Comparison of ENCODE assay signal across 16 cellular contexts in the genomic region with DNA sequence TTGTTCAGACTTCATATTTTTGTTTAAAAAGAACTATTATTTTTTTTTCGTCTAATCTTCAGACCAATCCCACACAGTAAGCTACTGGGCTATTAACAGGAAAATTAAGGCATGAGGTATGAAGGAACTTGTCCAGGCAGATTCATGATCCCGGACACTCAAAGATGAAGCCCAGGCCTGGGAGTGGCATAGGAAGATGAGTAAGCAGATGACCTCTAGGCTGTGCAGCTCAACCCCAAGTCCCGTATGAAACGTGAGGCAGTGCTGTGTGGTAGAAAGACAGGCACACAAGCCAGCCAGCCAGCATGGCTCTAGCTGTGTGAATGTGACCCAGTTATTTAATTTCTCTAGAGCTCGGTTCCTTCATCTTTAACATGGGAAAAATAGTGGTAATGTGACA.
"Had no signal": no experiment of that assay in that cellular context is flagged by ENCODE, and none has a peak within 500 bp of the region (broad histone marks: within the 10 kb centered on the region; RNA-seq: fewer than 3 reads in every experiment).

No MANE protein-coding gene starts in this region.

- H3K4me2 ChIP-seq: hepatocyte had no signal

- DNase-seq: activated CD4-positive, alpha-beta T cell treated with anti-CD3 and anti-CD28 coated beads, Interleukin-2, amount 50 U/mL, for 1 hour; activated CD8-positive, alpha-beta memory T cell treated with anti-CD3 and anti-CD28 coated beads, Interleukin-2, amount 50 U/mL, for 4 hours; activated naive CD4-positive, alpha-beta T cell treated with anti-CD3 and anti-CD28 coated beads for 36 hours; activated T-cell treated with anti-CD3 and anti-CD28 coated beads, Interleukin-2, amount 50 U/mL, for 4 hours; aorta; brain microvascular endothelial cell; esophagus squamous epithelium; foreskin fibroblast; lower lobe of right lung; sigmoid colon; stimulated activated CD4-positive, alpha-beta T cell treated with anti-CD3 and anti-CD28 coated beads, Interleukin-12 subunit alpha, Interleukin-12 subunit beta, amount 100 ng/mL, for 4 hours; stimulated activated CD4-positive, alpha-beta T cell treated with anti-CD3 and anti-CD28 coated beads, Interleukin-2, amount 100 ng/mL, for 24 hours; uterus had no signal

- H3K4me3 ChIP-seq: coronary artery, esophagus squamous epithelium, hepatocyte, lower lobe of right lung, sigmoid colon, tibial nerve, uterus had no signal

- H3K27ac ChIP-seq: brain microvascular endothelial cell, coronary artery, esophagus squamous epithelium, hepatocyte, lower lobe of right lung, sigmoid colon, tibial nerve, uterus had no signal

- H3K4me1 ChIP-seq: esophagus squamous epithelium, lower lobe of right lung, tibial nerve, uterus had no signal

- H3K9me3 ChIP-seq: esophagus squamous epithelium, lower lobe of right lung, sigmoid colon, tibial nerve, uterus had no signal

- H3K36me3 ChIP-seq: brain microvascular endothelial cell, esophagus squamous epithelium, lower lobe of right lung, sigmoid colon, tibial nerve, uterus had no signal

- H2AFZ ChIP-seq: hepatocyte had no signal

- H3K27me3 ChIP-seq: brain microvascular endothelial cell, esophagus squamous epithelium, hepatocyte, sigmoid colon, tibial nerve, uterus had no signal
